ENCODE assay signal across 11 cellular contexts in the genomic region with DNA sequence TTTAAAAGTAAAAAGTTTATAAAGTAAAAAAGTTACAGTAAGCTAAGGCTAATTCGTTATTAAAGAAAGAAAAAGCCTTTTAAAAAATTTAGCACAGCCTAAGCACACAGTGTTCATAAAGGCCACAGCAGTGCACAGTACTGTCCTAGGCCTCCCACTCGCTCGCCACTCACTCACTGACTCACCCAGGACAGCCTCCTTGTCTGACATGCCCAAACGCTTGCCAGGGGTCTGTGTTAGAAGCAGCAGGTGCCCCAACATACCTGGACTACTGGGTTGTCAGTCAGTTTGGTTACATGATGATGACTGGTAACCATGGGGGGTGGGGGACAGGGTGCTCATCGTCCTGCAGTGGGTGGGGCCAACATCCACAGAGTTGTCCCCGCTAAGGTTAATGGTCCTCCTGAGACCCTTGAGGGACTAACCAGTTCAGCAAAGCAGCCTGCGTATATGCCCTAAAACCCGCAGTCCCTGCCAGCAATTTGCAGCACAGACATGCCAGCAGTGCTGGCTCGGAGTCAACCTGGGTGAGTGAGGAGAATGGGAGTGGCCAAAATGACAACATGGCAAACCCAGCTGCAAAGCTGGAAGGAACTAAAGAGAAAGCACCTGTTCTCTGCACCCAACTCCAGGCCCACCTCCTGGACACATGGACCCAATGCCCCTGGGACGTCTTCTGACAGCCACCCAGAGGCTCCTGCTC. TPM values are rescaled to one million over a fixed set of nuclear protein-coding genes. Genes with fewer than 3 reads are reported as not detected.
DNase-seq lines count a peak whose midpoint lies in the region; ATAC-seq and TF ChIP-seq lines count a peak whose summit lies in the region.
"Had no signal": no experiment of that assay in that cellular context is flagged by ENCODE, and none has a peak within 500 bp of the region (broad histone marks: within the 10 kb centered on the region; RNA-seq: fewer than 3 reads in every experiment).

No MANE protein-coding gene starts in this region.

- H3F3A ChIP-seq in GM23248 (ENCODE audit: insufficient read depth) = no peaks in the 10 kb centered on the region

- H3K9me3 ChIP-seq in GM23248 (ENCODE audit: low read depth) (no peaks in the 10 kb centered on the region), psoas muscle (no peaks in the 10 kb centered on the region)

- H4K20me1 ChIP-seq in GM23248 (ENCODE audit: insufficient read depth) = no peaks in the 10 kb centered on the region

- ATAC-seq in esophagus mucosa (peak; percentile 71), psoas muscle (peak; percentile 56 to 86 (median 82)), GM18511 (IDR thresholded peaks at IDR 0.05; ENCODE audit: unreplicated experiment) (no peak)

- H3K9me2 ChIP-seq in GM23248 (ENCODE audit: insufficient read depth) = no peaks in the 10 kb centered on the region

- CTCF ChIA-PET in GM10248 (lab: Yijun Ruan, JAX) = interaction anchor here (1.0 kb wide), 1 partner anchor 75 kb away, joined by 3 read pairs; no protein-coding TSS in a partner anchor

- TF ChIP-seq CTCF in psoas muscle (IDR thresholded peaks at IDR 0.05) (no peak), GM10248 (IDR thresholded peaks at IDR 0.05; ENCODE audit: control extremely low read depth, extremely low read depth, low read depth, missing control alignments) (no peak)

- H3K27me3 ChIP-seq in GM23248 (replicated peaks; ENCODE audit: insufficient read depth) = no peaks in the 10 kb centered on the region
- no peaks in the 10 kb centered on the region for H3K27me3 ChIP-seq in psoas muscle (ENCODE audit: insufficient read depth in 3 of 3, low read length in 2 of 3)

- WGBS in GM23248 (ENCODE audit: low coverage in 1 of 2, low lambda C conversion rate in 2 of 2, missing lambda C conversion rate in 2 of 2), 2 experiments = 65 to 67% methylated on average over 10 of the region's 10 CpGs
- 41 to 42% (median 42%) methylated on average over 10 of the region's 10 CpGs for WGBS in psoas muscle, 3 donors

- POLR2A ChIA-PET in GM10248 (lab: Yijun Ruan, JAX) = no interaction called here

- DNase-seq in GM23248 (peak; percentile 43), NCI-H2196 treated with DMSO at 0.1 percent for 48 hours (lab: John Stamatoyannopoulos, UW; ENCODE audit: unreplicated experiment) (peak; percentile 3), psoas muscle (peak in 1 of 2 donors; percentile 38), GM10248 (ENCODE audit: extremely low spot score) (no peak), NOMO-1 treated with DMSO at 0.1 percent for 48 hours (lab: John Stamatoyannopoulos, UW; ENCODE audit: unreplicated experiment) (no peak), NCI-H146 (lab: John Stamatoyannopoulos, UW) (no peak)
- DNase-seq: activated CD8-positive, alpha-beta memory T cell treated with anti-CD3 and anti-CD28 coated beads for 24 hours; activated naive CD8-positive, alpha-beta T cell treated with anti-CD3 and anti-CD28 coated beads for 36 hours; NCI-H748 treated with DMSO at 0.1 percent for 48 hours had no signal

- H3K36me3 ChIP-seq in GM23248 (ENCODE audit: low read depth) (peaks cover 30% of the 10 kb centered on the region; the same call in 1 of the 2 replicates), psoas muscle (ENCODE audit: insufficient read depth in 1 of 2, low read depth in 1 of 2) (peaks cover 0 to 56% of the 10 kb centered on the region in 2 donors)

- 0 out of 2 replicates have a peak, but pooled peaks cover 5% of the 10 kb centered on the region for H3K79me2 ChIP-seq in GM23248 (ENCODE audit: insufficient read depth)

- H3K4me2 ChIP-seq in GM23248 (ENCODE audit: unreplicated experiment) = no peak overlapping the region

- in situ Hi-C loops in GM23248 (cut with MboI) = no loop called here

- no peak overlapping the region for H2AFZ ChIP-seq in GM23248

- H3K9ac ChIP-seq in GM23248 = no peak overlapping the region

- intact Hi-C loops in psoas muscle (cut with DNase I) = no loop called here

- H3K4me1 ChIP-seq in GM23248 (ENCODE audit: insufficient read depth) (no peaks in the 10 kb centered on the region), psoas muscle (peaks cover 4% of the 10 kb centered on the region)

- H3K27ac ChIP-seq in GM23248 (no peak overlapping the region), psoas muscle (no peak overlapping the region)

- H3K4me3 ChIP-seq in GM23248 (no peak overlapping the region), psoas muscle (no peak overlapping the region)

RNA-seq across cellular contexts. Expression of gene CYFIP1, which starts 49.2 kb away (rescaled TPM):
- 122 and 129 TPM in 2 replicates for total RNA-seq in GM23248 (2014; rRNA removed; shearing (Covaris generic))
- polyA plus RNA-seq in GM23248 (2016; fragmentation: Nextera tagmentation; extraction: Ambion mirVana) (80.5 and 83.3 TPM in 2 replicates), psoas muscle (10 to 100 TPM in 2 of 3 donors, 1 to 10 TPM in 1; 9.1 to 17.8 (median 10.0) TPM)
- total RNA-seq in esophagus mucosa (118 TPM), psoas muscle (10 to 100 TPM; 23.3 to 43.0 (median 28.8) TPM)

Comparison
In these comparisons a context has a peak if more than half of its experiments do, and no peak if none do; other contexts are left out.
1. DNase-seq: peak in GM23248 (single experiment) and NCI-H2196 treated with DMSO at 0.1 percent for 48 hours (single experiment); none in GM10248 (single experiment), NOMO-1 treated with DMSO at 0.1 percent for 48 hours (single experiment) and NCI-H146 (single experiment).